2 cellular contexts compared by ENCODE assay signal in the genomic region with DNA sequence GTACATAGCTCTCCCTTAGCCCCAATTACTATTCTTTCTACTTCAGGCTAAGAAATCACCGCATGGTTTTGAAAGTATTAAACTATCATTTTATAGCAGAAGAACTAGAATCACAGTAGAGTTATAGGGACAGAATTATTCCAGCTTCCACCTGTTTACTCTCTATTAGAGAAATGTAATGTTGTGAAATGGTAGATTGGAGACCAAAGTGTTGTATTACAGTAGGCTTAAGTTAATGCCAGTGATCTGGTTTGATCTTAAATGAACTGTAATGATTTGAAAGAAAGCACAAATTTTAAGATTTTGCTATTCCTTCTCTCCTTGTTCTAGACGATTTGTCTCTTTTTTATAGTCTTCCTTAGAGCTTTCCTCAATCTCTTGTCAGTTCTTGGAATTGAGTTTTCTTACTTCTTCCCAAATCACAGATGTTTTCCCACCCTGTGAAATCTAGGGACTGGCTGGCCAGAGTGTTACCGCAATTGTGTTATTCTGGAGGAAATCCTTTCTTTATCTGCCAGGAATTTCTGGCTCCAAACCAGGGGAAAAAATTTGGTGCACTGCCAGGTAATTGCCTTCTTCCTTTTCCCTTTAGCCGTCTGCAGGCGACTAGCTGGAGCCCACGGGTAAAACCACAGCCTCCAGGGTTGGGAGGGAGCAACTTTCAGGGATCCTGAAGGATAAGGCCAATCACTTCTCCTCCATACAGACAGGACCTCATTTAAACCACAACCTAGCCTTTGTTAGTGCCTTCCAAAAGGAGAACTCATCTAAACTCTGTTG.
TF ChIP-seq lines count a peak whose summit lies in the region.

No MANE protein-coding gene starts in this region.

TF ChIP-seq in liver, 16 proteins besides CTCF, POLR2A, EP300 and RAD21:
- peak; percentile 57 for TF ChIP-seq NR2F2 (IDR thresholded peaks at IDR 0.05)
- no peak for TF ChIP-seq REST (IDR thresholded peaks at IDR 0.05)
- TF ChIP-seq, protein P1, sequence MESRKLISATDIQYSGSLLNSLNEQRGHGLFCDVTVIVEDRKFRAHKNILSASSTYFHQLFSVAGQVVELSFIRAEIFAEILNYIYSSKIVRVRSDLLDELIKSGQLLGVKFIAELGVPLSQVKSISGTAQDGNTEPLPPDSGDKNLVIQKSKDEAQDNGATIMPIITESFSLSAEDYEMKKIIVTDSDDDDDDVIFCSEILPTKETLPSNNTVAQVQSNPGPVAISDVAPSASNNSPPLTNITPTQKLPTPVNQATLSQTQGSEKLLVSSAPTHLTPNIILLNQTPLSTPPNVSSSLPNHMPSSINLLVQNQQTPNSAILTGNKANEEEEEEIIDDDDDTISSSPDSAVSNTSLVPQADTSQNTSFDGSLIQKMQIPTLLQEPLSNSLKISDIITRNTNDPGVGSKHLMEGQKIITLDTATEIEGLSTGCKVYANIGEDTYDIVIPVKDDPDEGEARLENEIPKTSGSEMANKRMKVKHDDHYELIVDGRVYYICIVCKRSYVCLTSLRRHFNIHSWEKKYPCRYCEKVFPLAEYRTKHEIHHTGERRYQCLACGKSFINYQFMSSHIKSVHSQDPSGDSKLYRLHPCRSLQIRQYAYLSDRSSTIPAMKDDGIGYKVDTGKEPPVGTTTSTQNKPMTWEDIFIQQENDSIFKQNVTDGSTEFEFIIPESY (IDR thresholded peaks at IDR 0.05) = no peak
- TF ChIP-seq FOXA1 (IDR thresholded peaks at IDR 0.05) = no peak

TF ChIP-seq in HepG2, 621 proteins besides CTCF, POLR2A, EP300 and RAD21:
- TF ChIP-seq BHLHE40 (IDR thresholded peaks at IDR 0.05; ENCODE audit: low read length) (no peak), LCORL (IDR thresholded peaks at IDR 0.05) (no peak), LCORL (CRISPR knock-in tag; IDR thresholded peaks at IDR 0.05) (no peak), FOXA3 (CRISPR knock-in tag; IDR thresholded peaks at IDR 0.05) (no peak), STAG1 (CRISPR knock-in tag; IDR thresholded peaks at IDR 0.05) (no peak), ZFP82 (CRISPR knock-in tag; IDR thresholded peaks at IDR 0.05; ENCODE audit: borderline replicate concordance) (no peak), EEA1 (CRISPR knock-in tag; IDR thresholded peaks at IDR 0.05; ENCODE audit: borderline replicate concordance) (no peak), ZSCAN25 (CRISPR knock-in tag; IDR thresholded peaks at IDR 0.05) (no peak), MXD1 (CRISPR knock-in tag; IDR thresholded peaks at IDR 0.05) (no peak), RBFOX2 (IDR thresholded peaks at IDR 0.05; ENCODE audit: low read depth, low read length) (no peak), ONECUT2 (CRISPR knock-in tag; IDR thresholded peaks at IDR 0.05) (no peak), POGZ (CRISPR knock-in tag; IDR thresholded peaks at IDR 0.05) (no peak), GFI1 (CRISPR knock-in tag; IDR thresholded peaks at IDR 0.05; ENCODE audit: borderline replicate concordance) (no peak), ZSCAN5A (CRISPR knock-in tag; IDR thresholded peaks at IDR 0.05; ENCODE audit: borderline replicate concordance) (no peak), FOXA1 (IDR thresholded peaks at IDR 0.05) (no peak), FOXA1 (CRISPR knock-in tag; IDR thresholded peaks at IDR 0.05) (no peak), GPBP1L1 (CRISPR knock-in tag; IDR thresholded peaks at IDR 0.05) (no peak), KLF11 (CRISPR knock-in tag; IDR thresholded peaks at IDR 0.05) (no peak), ZNF34 (CRISPR knock-in tag; IDR thresholded peaks at IDR 0.05; ENCODE audit: borderline replicate concordance) (no peak)
TF ChIP-seq in HepG2: peak in this region for 0.
